In the genomic region with DNA sequence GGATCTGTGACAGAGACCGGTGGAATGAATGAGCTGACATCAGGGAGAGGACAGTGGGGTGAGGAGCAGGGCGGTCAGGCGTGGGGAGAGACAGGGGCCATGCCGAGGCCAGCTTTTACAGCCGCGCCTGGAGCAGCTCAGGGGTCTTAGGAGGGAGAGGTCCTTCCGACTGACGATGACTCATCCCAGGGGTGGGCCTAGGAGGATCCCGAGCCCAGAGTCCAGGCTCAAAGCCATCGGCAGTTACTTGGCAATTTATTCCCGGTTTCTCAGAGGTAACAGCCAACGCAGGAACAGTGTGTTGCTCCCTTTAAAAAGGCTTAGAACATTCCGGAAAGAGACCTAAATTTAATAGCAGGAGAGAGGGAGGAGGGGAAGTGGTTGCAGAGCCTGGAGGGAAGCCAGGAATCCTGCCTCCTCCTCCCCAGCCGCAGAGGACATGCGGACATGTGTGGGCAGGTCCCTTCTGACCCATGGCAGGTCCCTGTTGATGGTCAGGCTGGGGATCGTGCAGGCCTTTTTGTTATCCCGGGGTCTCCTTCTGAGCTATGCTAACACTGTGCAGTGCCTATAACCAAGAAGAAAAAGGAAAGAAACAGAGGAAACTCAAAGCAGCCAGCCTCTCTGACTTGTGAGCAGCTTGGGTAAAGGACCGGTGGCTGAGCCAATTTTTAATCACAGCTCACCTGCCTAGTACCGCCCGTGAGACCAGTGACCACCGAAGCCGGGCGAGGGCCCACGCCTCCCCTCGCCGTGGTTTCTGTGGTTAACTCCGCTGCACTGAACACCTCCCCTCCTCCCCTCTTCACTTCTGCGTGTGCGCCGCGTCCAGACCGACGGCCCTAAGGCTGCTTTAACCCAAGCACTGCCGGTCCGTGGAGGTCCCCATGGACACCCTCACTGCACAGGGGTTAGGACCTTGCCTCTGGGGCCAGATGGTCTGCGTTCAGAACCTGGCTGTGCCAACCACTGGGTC, we compare ENCODE assay signal across 8 cellular contexts.
DNase-seq lines count a peak whose midpoint lies in the region; ATAC-seq and TF ChIP-seq lines count a peak whose summit lies in the region.

No MANE protein-coding gene starts in this region.

- H3K9me2 ChIP-seq in PC-9 (ENCODE audit: insufficient read depth): no peaks in the 10 kb centered on the region

- no peaks in the 10 kb centered on the region for H3F3A ChIP-seq in PC-9 (ENCODE audit: insufficient read depth, low read depth)

- DNase-seq in DMS79 treated with DMSO at 0.1 percent for 48 hours (lab: John Stamatoyannopoulos, UW) (peak; percentile 9), DMS79 (lab: John Stamatoyannopoulos, UW) (no peak), fibroblast of gingiva (ENCODE audit: low read depth) (peak; percentile 53), putamen (ENCODE audit: low spot score) (peak; percentile 52), iPS-NIHi11 (ENCODE audit: low spot score) (no peak), PC-9 (no peak)

- no peaks in the 10 kb centered on the region for H4K20me1 ChIP-seq in PC-9 (ENCODE audit: insufficient read depth)

- H3K4me1 ChIP-seq in PC-9 (replicated peaks; ENCODE audit: insufficient read depth): no peaks in the 10 kb centered on the region

- peaks cover 48% of the 10 kb centered on the region for H3K27me3 ChIP-seq in PC-9 (ENCODE audit: insufficient read depth, low read depth)

- intact Hi-C loops in PC-9 (cut with micrococcal nuclease; ENCODE audit: unreplicated experiment): no loop called here

- no peak overlapping the region for H3K4me3 ChIP-seq in PC-9

- H3K27ac ChIP-seq in PC-9: no peak overlapping the region

- no peaks in the 10 kb centered on the region for H3K36me3 ChIP-seq in PC-9 (ENCODE audit: low read depth)

- no peak for TF ChIP-seq CTCF in PC-9 (conservative IDR thresholded peaks at IDR 0.05)

- POLR2A ChIA-PET in PC-9 (lab: Charles Lee; ENCODE audit: unreplicated experiment): no interaction called here

- no peaks in the 10 kb centered on the region for H3K9me3 ChIP-seq in PC-9 (ENCODE audit: insufficient read depth, low read depth)

- BruUV-seq in PC-9 (replicated peaks; lab: Mats Ljungman, UMichigan): no TSS peak

- peak; percentile 35 for ATAC-seq in GM21825 (IDR thresholded peaks at IDR 0.05; ENCODE audit: unreplicated experiment)

- CTCF ChIA-PET in PC-9 (lab: Charles Lee): no interaction called here

- H2AFZ ChIP-seq in PC-9: no peak overlapping the region

- H3K4me2 ChIP-seq in PC-9: no peak overlapping the region

- H3K79me2 ChIP-seq in PC-9 (ENCODE audit: low read depth): no peaks in the 10 kb centered on the region

TF ChIP-seq in PFSK-1, 5 proteins besides CTCF, POLR2A, EP300 and RAD21:
- TF ChIP-seq SIN3A (IDR thresholded peaks at IDR 0.05; ENCODE audit: borderline replicate concordance, insufficient read depth, low read length) (0 out of 2 replicates have a peak, but pooled peaks have one; percentile 22), POLR2AphosphoS5 (IDR thresholded peaks at IDR 0.05; ENCODE audit: low read depth, low read length) (no peak)
TF ChIP-seq in PFSK-1: peak in this region for 1.

Comparison
In these comparisons a context has a peak if more than half of its experiments do, and no peak if none do; other contexts are left out.
1. DNase-seq: peak in DMS79 treated with DMSO at 0.1 percent for 48 hours (single experiment), fibroblast of gingiva (single experiment) and putamen (single experiment); none in DMS79 (single experiment), iPS-NIHi11 (single experiment) and PC-9 (0 of 2).